ENCODE assay signal across 10 cellular contexts in genomic region chr17:80959330-80960036, GRCh38. TPM values are rescaled to one million over a fixed set of nuclear protein-coding genes. Genes with fewer than 3 reads are reported as not detected.
A peak's percentile ranks its signal among the peaks of the same experiment; 100 is the strongest.
DNase-seq lines count a peak whose midpoint lies in the region; ATAC-seq and TF ChIP-seq lines count a peak whose summit lies in the region.
"Had no signal": no experiment of that assay in that cellular context is flagged by ENCODE, and none has a peak within 500 bp of the region (broad histone marks: within the 10 kb centered on the region; RNA-seq: fewer than 3 reads in every experiment).

No MANE protein-coding gene starts in this region.

- H3K9me3 ChIP-seq in ovary, result no peaks in the 10 kb centered on the region

- H3K4me1 ChIP-seq in ovary (ENCODE audit: insufficient read depth), result peaks cover 22% of the 10 kb centered on the region

- POLR2A ChIA-PET in RWPE1 (lab: Yijun Ruan, JAX; ENCODE audit: low non-redundant PET), result no interaction called here

- 7 to 13% (median 10%) methylated on average over 22 to 23 of the region's 23 CpGs for WGBS in ovary, 3 donors

- TF ChIP-seq CTCF in RWPE1 (conservative IDR thresholded peaks at IDR 0.05; ENCODE audit: low read depth) (no peak), ovary (IDR thresholded peaks at IDR 0.05) (no peak)

- no peak for TF ChIP-seq EP300 in ovary (IDR thresholded peaks at IDR 0.05)

- H3K4me1 Mint-ChIP-seq in activated CD4-positive, alpha-beta T cell treated with anti-CD3 and anti-CD28 coated beads, Interleukin-2, amount 10 ng/mL, durations not matched to agents 24 days and 14 days, result no peaks in the 10 kb centered on the region

- peaks cover 10% of the 10 kb centered on the region for H3K36me3 Mint-ChIP-seq in activated CD4-positive, alpha-beta T cell treated with anti-CD3 and anti-CD28 coated beads, Interleukin-2, amount 10 ng/mL, durations not matched to agents 24 days and 14 days (ENCODE audit: low read depth)

- ATAC-seq in GM18858 (IDR thresholded peaks at IDR 0.05; ENCODE audit: unreplicated experiment), result no peak

- no peaks in the 10 kb centered on the region for H3K36me3 ChIP-seq in ovary

- no peak overlapping the region for H3K27ac Mint-ChIP-seq in activated CD4-positive, alpha-beta T cell treated with anti-CD3 and anti-CD28 coated beads, Interleukin-2, amount 10 ng/mL, durations not matched to agents 24 days and 14 days
- H3K27ac Mint-ChIP-seq: T-helper 1 cell treated with Interleukin-12 subunit alpha and Interleukin-12 subunit beta and Interleukin-4 antibody, amounts not matched to agents 30 μg/mL and 1 μg/mL, for 36 hours had no signal

- CTCF ChIA-PET in RWPE1 (lab: Yijun Ruan, JAX), result no interaction called here

- no peaks in the 10 kb centered on the region for H3K9me3 Mint-ChIP-seq in activated CD4-positive, alpha-beta T cell treated with anti-CD3 and anti-CD28 coated beads, Interleukin-2, amount 10 ng/mL, durations not matched to agents 24 days and 14 days
- H3K9me3 Mint-ChIP-seq: T-helper 1 cell treated with Interleukin-12 subunit alpha and Interleukin-12 subunit beta and Interleukin-4 antibody, amounts not matched to agents 30 μg/mL and 1 μg/mL, for 36 hours had no signal

- H3K27ac ChIP-seq in RWPE1 (peak overlapping the region; percentile 65), ovary (peak overlapping the region; percentile 66 to 70)

- no peak overlapping the region for H3K4me3 Mint-ChIP-seq in activated CD4-positive, alpha-beta T cell treated with anti-CD3 and anti-CD28 coated beads, Interleukin-2, amount 10 ng/mL, durations not matched to agents 24 days and 14 days
- H3K4me3 Mint-ChIP-seq: T-helper 1 cell treated with Interleukin-12 subunit alpha and Interleukin-12 subunit beta and Interleukin-4 antibody, amounts not matched to agents 30 μg/mL and 1 μg/mL, for 36 hours had no signal

- intact Hi-C loops in ovary (cut with DNase I), result no loop called here
- intact Hi-C loops in activated CD4-positive, alpha-beta T cell treated with anti-CD3 and anti-CD28 coated beads, Interleukin-2, amount 10 ng/mL, durations not matched to agents 24 days and 14 days (cut with micrococcal nuclease), result no loop called here

- H3K4me3 ChIP-seq in ovary, result no peak overlapping the region

- no peak for TF ChIP-seq POLR2A in ovary (IDR thresholded peaks at IDR 0.05)

- DNase-seq in Ammon's horn (ENCODE audit: low spot score) (peak; percentile 67), RWPE1 (ENCODE audit: low spot score) (no peak), globus pallidus (ENCODE audit: low spot score) (peak; percentile 48), ovary (peak; percentile 85 to 91 (median 89)), epidermal melanocyte (ENCODE audit: insufficient read length, low spot score) (no peak), DMS114 treated with DMSO at 0.1 percent for 48 hours (lab: John Stamatoyannopoulos, UW; ENCODE audit: unreplicated experiment) (no peak)
- DNase-seq in activated CD4-positive, alpha-beta T cell treated with anti-CD3 and anti-CD28 coated beads, Interleukin-2, amount 10 ng/mL, durations not matched to agents 24 days and 14 days, result no peak
- DNase-seq: Kasumi-1 had no signal

- no peaks in the 10 kb centered on the region for H3K27me3 Mint-ChIP-seq in activated CD4-positive, alpha-beta T cell treated with anti-CD3 and anti-CD28 coated beads, Interleukin-2, amount 10 ng/mL, durations not matched to agents 24 days and 14 days

- H3K27me3 ChIP-seq in ovary, result no peaks in the 10 kb centered on the region

RNA-seq across cellular contexts. Expression of gene CHMP6, which starts 32.2 kb away (rescaled TPM):
- 10 to 100 TPM; 18.5 to 29.7 (median 26.5) TPM for total RNA-seq in ovary
- 10 to 100 TPM; 25.6 to 27.5 TPM for polyA plus RNA-seq in ovary
- 30.8 and 32.8 TPM in 2 replicates for total RNA-seq in activated CD4-positive, alpha-beta T cell treated with anti-CD3 and anti-CD28 coated beads, Interleukin-2, amount 10 ng/mL, durations not matched to agents 24 days and 14 days

Comparison
In these comparisons a context has a peak if more than half of its experiments do, and no peak if none do; other contexts are left out.
1. DNase-seq: peak in Ammon's horn (single experiment), globus pallidus (single experiment) and ovary (5 of 5); none in RWPE1 (single experiment), epidermal melanocyte (single experiment), DMS114 treated with DMSO at 0.1 percent for 48 hours (single experiment) and activated CD4-positive, alpha-beta T cell treated with anti-CD3 and anti-CD28 coated beads, Interleukin-2, amount 10 ng/mL, durations not matched to agents 24 days and 14 days (single experiment).